In the genomic region with DNA sequence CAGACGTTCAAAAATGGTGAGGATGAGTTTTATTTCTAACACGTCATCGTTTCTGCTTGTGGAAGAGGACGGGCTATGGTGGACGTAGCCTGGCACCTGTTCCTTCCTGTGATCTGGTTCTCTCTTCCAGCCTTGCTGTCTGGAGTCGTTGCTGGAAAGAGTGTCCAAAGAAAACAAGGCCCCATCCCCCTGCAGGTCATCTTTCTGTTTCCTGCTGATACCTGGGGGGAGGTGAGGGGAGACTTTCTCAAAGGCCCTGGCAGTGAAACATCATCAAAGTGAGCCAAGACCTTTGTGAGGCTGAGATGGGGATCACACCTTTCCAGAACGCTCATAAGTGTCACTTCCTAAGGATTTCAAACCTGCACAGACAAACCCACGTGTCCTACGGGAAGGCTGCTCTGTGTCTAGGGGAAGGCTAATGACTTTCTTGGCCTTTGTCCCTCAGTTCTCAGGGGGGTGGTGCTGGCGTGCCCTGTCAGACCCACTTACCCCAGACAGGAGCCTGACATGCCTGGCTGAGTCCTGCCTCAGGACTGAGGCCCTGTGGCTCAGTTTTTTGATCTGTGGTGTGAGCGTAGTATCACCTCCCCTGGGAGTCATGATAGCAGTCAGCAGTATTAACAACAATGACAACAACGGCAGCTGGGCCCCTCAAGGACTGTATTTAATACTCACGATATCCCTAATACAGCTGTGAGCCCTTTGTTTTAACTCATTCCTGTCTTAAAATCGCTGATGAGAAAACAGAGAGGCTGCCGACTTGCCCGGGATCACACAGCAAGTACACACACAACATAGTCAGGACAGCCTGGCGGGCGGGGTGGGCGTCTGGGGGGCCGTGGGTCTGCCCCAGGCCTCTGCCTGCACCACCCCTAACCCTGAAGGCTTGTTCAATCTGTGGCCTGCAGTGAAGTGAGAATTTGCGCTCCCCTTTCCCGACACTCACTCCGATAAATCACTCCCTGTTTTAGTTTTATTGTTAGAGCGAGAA, we compare ENCODE assay signal across 9 cellular contexts.
DNase-seq lines count a peak whose midpoint lies in the region; ATAC-seq and TF ChIP-seq lines count a peak whose summit lies in the region.
"Had no signal": no experiment of that assay in that cellular context is flagged by ENCODE, and none has a peak within 500 bp of the region (broad histone marks: within the 10 kb centered on the region; RNA-seq: fewer than 3 reads in every experiment).

No MANE protein-coding gene starts in this region.

- H3K79me2 ChIP-seq in trophoblast cell (ENCODE audit: control insufficient read depth, insufficient read depth, low read length, poor library complexity): no peaks in the 10 kb centered on the region
- 0 out of 2 replicates have a peak, but pooled peaks cover 5% of the 10 kb centered on the region for H3K79me2 ChIP-seq in MM.1S (ENCODE audit: low read length)

- peak overlapping the region; percentile 42 for H3K18ac ChIP-seq in trophoblast cell (ENCODE audit: low read length)

- peak; percentile 56 for ATAC-seq in HG03442 (IDR thresholded peaks at IDR 0.05; ENCODE audit: unreplicated experiment)
- ATAC-seq: heart left ventricle had no signal

- H4K91ac ChIP-seq in trophoblast cell (ENCODE audit: low read depth, low read length): no peak overlapping the region

- no peak overlapping the region for H3K4ac ChIP-seq in trophoblast cell (ENCODE audit: low read depth, low read length)

- no peak overlapping the region for H4K12ac ChIP-seq in trophoblast cell (ENCODE audit: low read depth, low read length)

- WGBS in trophoblast cell (ENCODE audit: extremely low coverage, insufficient coverage, insufficient read length): no CpG with 5 or more reads among the region's 24 CpGs

- H3K79me1 ChIP-seq in trophoblast cell (ENCODE audit: low read length): peaks cover 2% of the 10 kb centered on the region

- H3K9me2 ChIP-seq in MM.1S (replicated peaks; ENCODE audit: insufficient read depth, low read length): no peaks in the 10 kb centered on the region

- TF ChIP-seq CTCF in MM.1S (IDR thresholded peaks at IDR 0.05; ENCODE audit: low read length) (no peak), GM13976 (IDR thresholded peaks at IDR 0.05; ENCODE audit: borderline replicate concordance, control extremely low read depth, extremely low read depth, insufficient read depth, missing control alignments) (no peak)

- no peaks in the 10 kb centered on the region for H3F3A ChIP-seq in MM.1S (ENCODE audit: insufficient read depth, low read length)

- H3K9me3 ChIP-seq in trophoblast cell (ENCODE audit: insufficient read depth, low read depth, low read length) (no peaks in the 10 kb centered on the region), MM.1S (replicated peaks; ENCODE audit: insufficient read depth, low read length) (no peaks in the 10 kb centered on the region)
- H3K9me3 ChIP-seq: heart left ventricle had no signal

- H4K20me1 ChIP-seq in MM.1S (ENCODE audit: insufficient read depth, low read length): no peaks in the 10 kb centered on the region

- H2BK5ac ChIP-seq in trophoblast cell (ENCODE audit: low read depth, low read length, poor library complexity): no peak overlapping the region

- H3K27me3 ChIP-seq in trophoblast cell (ENCODE audit: insufficient read depth, low read length) (no peaks in the 10 kb centered on the region), MM.1S (replicated peaks; ENCODE audit: insufficient read depth, low read length) (no peaks in the 10 kb centered on the region)
- H3K27me3 ChIP-seq: heart left ventricle had no signal

- H3K23ac ChIP-seq in trophoblast cell (ENCODE audit: low read length): no peak overlapping the region

- H2AFZ ChIP-seq in trophoblast cell (ENCODE audit: insufficient read depth, low read length, poor library complexity) (no peak overlapping the region), MM.1S (ENCODE audit: low read length) (no peak overlapping the region)

- peak overlapping the region; percentile 39 for H3K27ac Mint-ChIP-seq in T-helper 2 cell treated with Interferon-gamma antibody and Interleukin-4, amounts not matched to agents 5 μg/mL and 100 μg/mL, for 36 hours
- H3K27ac Mint-ChIP-seq in activated T-helper 2 cell treated with anti-CD3 and anti-CD28 coated beads, Interferon-gamma antibody, Interleukin-2, Interleukin-4, amounts not matched to agents 10 μg/mL and 5 μg/mL and 100 μg/mL, durations not matched to agents 14 hours and 24 hours and 36 hours: peak overlapping the region; percentile 94

- no peaks in the 10 kb centered on the region for H3K27me3 Mint-ChIP-seq in T-helper 2 cell treated with Interferon-gamma antibody and Interleukin-4, amounts not matched to agents 5 μg/mL and 100 μg/mL, for 36 hours (ENCODE audit: low read depth)
- H3K27me3 Mint-ChIP-seq in activated T-helper 2 cell treated with anti-CD3 and anti-CD28 coated beads, Interferon-gamma antibody, Interleukin-2, Interleukin-4, amounts not matched to agents 10 μg/mL and 5 μg/mL and 100 μg/mL, durations not matched to agents 14 hours and 24 hours and 36 hours (ENCODE audit: low read depth): no peaks in the 10 kb centered on the region

- peak overlapping the region; percentile 74 for H3K4me3 Mint-ChIP-seq in T-helper 2 cell treated with Interferon-gamma antibody and Interleukin-4, amounts not matched to agents 5 μg/mL and 100 μg/mL, for 36 hours
- no peak overlapping the region for H3K4me3 Mint-ChIP-seq in activated T-helper 2 cell treated with anti-CD3 and anti-CD28 coated beads, Interferon-gamma antibody, Interleukin-2, Interleukin-4, amounts not matched to agents 10 μg/mL and 5 μg/mL and 100 μg/mL, durations not matched to agents 14 hours and 24 hours and 36 hours (ENCODE audit: low read depth)

- H3K36me3 Mint-ChIP-seq in T-helper 2 cell treated with Interferon-gamma antibody and Interleukin-4, amounts not matched to agents 5 μg/mL and 100 μg/mL, for 36 hours (ENCODE audit: low read depth): peaks cover 18% of the 10 kb centered on the region
- H3K36me3 Mint-ChIP-seq in activated T-helper 2 cell treated with anti-CD3 and anti-CD28 coated beads, Interferon-gamma antibody, Interleukin-2, Interleukin-4, amounts not matched to agents 10 μg/mL and 5 μg/mL and 100 μg/mL, durations not matched to agents 14 hours and 24 hours and 36 hours (ENCODE audit: low read depth): peaks cover 24% of the 10 kb centered on the region

- H3K36me3 ChIP-seq in trophoblast cell (ENCODE audit: control insufficient read depth in 1 of 2, insufficient read depth in 2 of 2, low read length in 2 of 2): peaks cover 0 to 5% of the 10 kb centered on the region in 2 experiments
- no peaks in the 10 kb centered on the region for H3K36me3 ChIP-seq in MM.1S (replicated peaks; ENCODE audit: insufficient read depth, low read length)
- H3K36me3 ChIP-seq: heart left ventricle had no signal

- H3K4me2 ChIP-seq in trophoblast cell (ENCODE audit: low read length) (no peak overlapping the region), MM.1S (ENCODE audit: low read depth, low read length) (no peak overlapping the region)

- H4K8ac ChIP-seq in trophoblast cell (ENCODE audit: low read depth, low read length): no peak overlapping the region

- H3K9ac ChIP-seq in trophoblast cell (ENCODE audit: low read length): no peak overlapping the region
- H3K9ac ChIP-seq in MM.1S (ENCODE audit: low read length): no peak overlapping the region

- no peak overlapping the region for H2AK5ac ChIP-seq in trophoblast cell (ENCODE audit: low read length)

- intact Hi-C loops in activated T-helper 2 cell treated with anti-CD3 and anti-CD28 coated beads, Interferon-gamma antibody, Interleukin-2, Interleukin-4, amounts not matched to agents 10 μg/mL and 5 μg/mL and 100 μg/mL, durations not matched to agents 14 hours and 24 hours and 36 hours (cut with micrococcal nuclease): loop anchor here (5.0 kb wide), 2 partner anchors 329 to 341 kb away; no protein-coding TSS in a partner anchor

- DNase-seq in T-helper 2 cell treated with Interferon-gamma antibody and Interleukin-4, amounts not matched to agents 5 μg/mL and 100 μg/mL, for 36 hours (ENCODE audit: low spot score): no peak
- DNase-seq in T-helper 2 cell: no peak
- no peak for DNase-seq in activated T-helper 2 cell treated with anti-CD3 and anti-CD28 coated beads, Interferon-gamma antibody, Interleukin-2, Interleukin-4, amounts not matched to agents 10 μg/mL and 5 μg/mL and 100 μg/mL, durations not matched to agents 14 hours and 24 hours and 36 hours (ENCODE audit: low spot score)
- no peak for DNase-seq in trophoblast cell
- no peak for DNase-seq in RPMI8226
- DNase-seq in MM.1S: no peak
- no peak for DNase-seq in GM13976 (ENCODE audit: low spot score)

- peaks cover 62% of the 10 kb centered on the region for H3K4me1 Mint-ChIP-seq in T-helper 2 cell treated with Interferon-gamma antibody and Interleukin-4, amounts not matched to agents 5 μg/mL and 100 μg/mL, for 36 hours (ENCODE audit: low read depth)
- H3K4me1 Mint-ChIP-seq in activated T-helper 2 cell treated with anti-CD3 and anti-CD28 coated beads, Interferon-gamma antibody, Interleukin-2, Interleukin-4, amounts not matched to agents 10 μg/mL and 5 μg/mL and 100 μg/mL, durations not matched to agents 14 hours and 24 hours and 36 hours (ENCODE audit: low read depth): peaks cover 58% of the 10 kb centered on the region

- H3K4me1 ChIP-seq in trophoblast cell (ENCODE audit: control insufficient read depth in 1 of 2, insufficient read depth in 2 of 2, low read length in 2 of 2): peaks cover 18 to 31% of the 10 kb centered on the region in 2 experiments
- H3K4me1 ChIP-seq in MM.1S (ENCODE audit: low read length): no peaks in the 10 kb centered on the region; the same call in 1 of the 2 replicates

- peak overlapping the region; percentile 45 for H3K14ac ChIP-seq in trophoblast cell (ENCODE audit: low read length)

- in situ Hi-C loops in GM13976 (cut with MboI; ENCODE audit: low sequenced_read_pairs, unreplicated experiment): no loop called here

- H3K4me3 ChIP-seq in trophoblast cell (ENCODE audit: low read depth, low read length) (no peak overlapping the region), MM.1S (ENCODE audit: low read length) (no peak overlapping the region)
- H3K4me3 ChIP-seq: heart left ventricle had no signal

- H3K9me3 Mint-ChIP-seq in T-helper 2 cell treated with Interferon-gamma antibody and Interleukin-4, amounts not matched to agents 5 μg/mL and 100 μg/mL, for 36 hours: no peaks in the 10 kb centered on the region
- no peaks in the 10 kb centered on the region for H3K9me3 Mint-ChIP-seq in activated T-helper 2 cell treated with anti-CD3 and anti-CD28 coated beads, Interferon-gamma antibody, Interleukin-2, Interleukin-4, amounts not matched to agents 10 μg/mL and 5 μg/mL and 100 μg/mL, durations not matched to agents 14 hours and 24 hours and 36 hours

- H2BK12ac ChIP-seq in trophoblast cell (ENCODE audit: low read length): no peak overlapping the region

- no peak overlapping the region for H3K27ac ChIP-seq in trophoblast cell (ENCODE audit: low read depth, low read length)
- H3K27ac ChIP-seq in MM.1S (ENCODE audit: low read length): no peak overlapping the region
- H3K27ac ChIP-seq: heart left ventricle had no signal

- no peak overlapping the region for H2BK120ac ChIP-seq in trophoblast cell (ENCODE audit: insufficient read depth, low read length, poor library complexity)
